In the genomic region with DNA sequence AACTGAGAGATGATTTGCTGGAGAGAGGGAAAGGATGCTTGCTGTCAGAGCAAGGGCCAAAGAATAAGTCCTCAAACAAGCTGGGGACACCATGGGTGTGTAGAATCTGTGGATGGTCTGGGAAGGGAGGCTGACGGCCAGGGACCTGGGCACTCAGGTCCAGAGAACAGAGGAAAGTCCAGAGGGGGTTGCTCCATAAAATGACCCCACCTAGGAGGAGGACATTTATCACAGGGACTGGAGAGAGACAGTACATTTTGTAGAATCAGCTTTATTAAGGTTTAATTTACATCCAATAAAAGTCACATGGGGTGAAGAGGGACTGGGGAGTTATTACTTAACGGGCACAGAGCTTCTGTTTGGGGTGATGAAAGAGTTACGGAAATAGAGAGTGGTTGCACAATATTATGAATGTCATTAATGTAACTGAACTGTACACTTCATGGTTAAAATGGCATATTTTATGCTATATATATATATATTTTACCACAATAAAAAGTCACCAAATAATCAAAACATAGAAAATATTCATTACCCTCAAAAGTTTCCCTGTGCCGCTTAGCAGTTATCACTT, we compare ENCODE assay signal across 18 cellular contexts.
DNase-seq lines count a peak whose midpoint lies in the region; ATAC-seq and TF ChIP-seq lines count a peak whose summit lies in the region.
"Had no signal": no experiment of that assay in that cellular context is flagged by ENCODE, and none has a peak within 500 bp of the region (broad histone marks: within the 10 kb centered on the region; RNA-seq: fewer than 3 reads in every experiment).

No MANE protein-coding gene starts in this region.

- peak overlapping the region; percentile 32 for H4K91ac ChIP-seq in H9 (ENCODE audit: insufficient read length, low read depth, low read length)

- H3K27ac Mint-ChIP-seq in H9: no peak overlapping the region
- H3K27ac Mint-ChIP-seq: CD4-positive, alpha-beta T cell; T-helper 1 cell treated with Interleukin-12 subunit alpha and Interleukin-12 subunit beta and Interleukin-4 antibody, amounts not matched to agents 30 μg/mL and 1 μg/mL, for 36 hours had no signal

- H3K9me3 Mint-ChIP-seq in H9: no peaks in the 10 kb centered on the region
- H3K9me3 Mint-ChIP-seq: CD4-positive, alpha-beta T cell; T-helper 1 cell treated with Interleukin-12 subunit alpha and Interleukin-12 subunit beta and Interleukin-4 antibody, amounts not matched to agents 30 μg/mL and 1 μg/mL, for 36 hours had no signal

- no peak overlapping the region for H3K4me2 ChIP-seq in H9 (ENCODE audit: insufficient read depth, insufficient read length, low read length)
- H3K4me2 ChIP-seq: KMS-11, SK-N-SH had no signal

- no peak overlapping the region for H4K5ac ChIP-seq in H9 (ENCODE audit: insufficient read length, low read depth, low read length)

- no peaks in the 10 kb centered on the region for H3K23me2 ChIP-seq in H9 (ENCODE audit: insufficient read length, low read depth, low read length, poor library complexity, severe bottlenecking)

- H3K4me3 Mint-ChIP-seq in H9: no peak overlapping the region
- H3K4me3 Mint-ChIP-seq: CD4-positive, alpha-beta T cell; T-helper 1 cell treated with Interleukin-12 subunit alpha and Interleukin-12 subunit beta and Interleukin-4 antibody, amounts not matched to agents 30 μg/mL and 1 μg/mL, for 36 hours had no signal

- TF ChIP-seq POLR2A in right lobe of liver (IDR thresholded peaks at IDR 0.05): no peak

- no peak overlapping the region for H4K8ac ChIP-seq in H9 (replicated peaks; ENCODE audit: insufficient read length, low read depth, low read length)

- H3T11ph ChIP-seq in H9 (ENCODE audit: low read length): no peak overlapping the region

- H3K18ac ChIP-seq in H9 (ENCODE audit: insufficient read length, low read depth, low read length): no peak overlapping the region

- no peak for DNase-seq in H9
- peak; percentile 82 for DNase-seq in MV-4-11 (lab: John Stamatoyannopoulos, UW)
- peak; percentile 52 for DNase-seq in SKM-1 treated with dmso at 0.1 percent for 144 hours (lab: John Stamatoyannopoulos, UW; ENCODE audit: unreplicated experiment)
- no peak for DNase-seq in right lobe of liver
- DNase-seq in activated naive CD4-positive, alpha-beta T cell treated with Interleukin-2 at 50 U/mL for 16 hours: no peak
- DNase-seq in amniotic stem cell (lab: John Stamatoyannopoulos, UW): no peak
- DNase-seq: ACHN; CD4-positive, alpha-beta T cell; DMS79 treated with DMSO at 0.1 percent for 48 hours; HCEC 1CT; NCI-H1417 treated with DMSO at 0.1 percent for 48 hours; NCI-H1930; NCI-H446; SK-N-SH had no signal

- H3K9me3 ChIP-seq in H9 (ENCODE audit: control insufficient read depth, low read depth, low read length): no peaks in the 10 kb centered on the region
- no peaks in the 10 kb centered on the region for H3K9me3 ChIP-seq in right lobe of liver
- H3K9me3 ChIP-seq: SK-N-SH had no signal

- no peak overlapping the region for H3K14ac ChIP-seq in H9 (ENCODE audit: insufficient read depth, low read length)

- H3K27me3 ChIP-seq in H9 (ENCODE audit: insufficient read depth, low read length): no peaks in the 10 kb centered on the region; the same call in 1 of the 2 replicates
- no peaks in the 10 kb centered on the region for H3K27me3 ChIP-seq in right lobe of liver

- TF ChIP-seq CTCF in H9 (conservative IDR thresholded peaks at IDR 0.05): no peak
- TF ChIP-seq CTCF in right lobe of liver (IDR thresholded peaks at IDR 0.05): no peak

- H3K79me2 ChIP-seq in H9 (ENCODE audit: insufficient read depth, low read length): no peaks in the 10 kb centered on the region

- no CpG with 5 or more reads among the region's 4 CpGs for WGBS in H9 (ENCODE audit: extremely low coverage, insufficient read length, low lambda C conversion rate)
- WGBS in right lobe of liver (ENCODE audit: insufficient coverage, low coverage, low lambda C conversion rate, missing lambda C conversion rate): 36% methylated on average over 4 of the region's 4 CpGs

- no peaks in the 10 kb centered on the region for H4K20me1 ChIP-seq in H9 (ENCODE audit: control insufficient read depth, insufficient read depth, insufficient read length)

- no peak overlapping the region for H3K4me3 ChIP-seq in right lobe of liver

- H2AFZ ChIP-seq in H9 (ENCODE audit: low read length): no peak overlapping the region

- H3K36me3 ChIP-seq in right lobe of liver: no peaks in the 10 kb centered on the region

- no peak overlapping the region for H2BK15ac ChIP-seq in H9 (ENCODE audit: low read depth, low read length)

- no peak overlapping the region for H3K9ac ChIP-seq in H9 (ENCODE audit: extremely low read depth, insufficient read length, low read length)
- H3K9ac ChIP-seq: KMS-11, SK-N-SH had no signal

- H2BK5ac ChIP-seq in H9 (ENCODE audit: insufficient read length, low read length): no peak overlapping the region

- H3K27me3 Mint-ChIP-seq in H9 (ENCODE audit: low read depth): peaks cover 7% of the 10 kb centered on the region

- no peak overlapping the region for H2BK12ac ChIP-seq in H9 (ENCODE audit: insufficient read length, low read depth, low read length)

- intact Hi-C loops in right lobe of liver (cut with DNase I): no loop called here

- no peak overlapping the region for H3K56ac ChIP-seq in H9 (ENCODE audit: insufficient read length, low read depth, low read length)

- no peaks in the 10 kb centered on the region for H3K36me3 Mint-ChIP-seq in H9 (ENCODE audit: insufficient read depth in 1 of 3, low read depth in 3 of 3)

- H3K4me1 Mint-ChIP-seq in H9: peaks cover 0 to 4% of the 10 kb centered on the region in 2 experiments; a peak in 2 of 4 replicates

- no peak overlapping the region for H3K23ac ChIP-seq in H9 (ENCODE audit: insufficient read length, low read depth, low read length)

- H3K79me1 ChIP-seq in H9 (ENCODE audit: insufficient read depth, low read depth, low read length, poor library complexity, severe bottlenecking): no peaks in the 10 kb centered on the region

- H3K4me1 ChIP-seq in H9 (ENCODE audit: insufficient read depth, low read length) (no peaks in the 10 kb centered on the region), right lobe of liver (peaks cover 0 to 20% (median 3%) of the 10 kb centered on the region in 4 donors)

- no peak overlapping the region for H2BK120ac ChIP-seq in H9 (ENCODE audit: low read depth, low read length, poor library complexity, severe bottlenecking)

- no peak overlapping the region for H3K4ac ChIP-seq in H9 (ENCODE audit: low read depth, low read length)

- ATAC-seq in right lobe of liver (peak; percentile 7 to 46 (median 14)), HG03175 (IDR thresholded peaks at IDR 0.05; ENCODE audit: unreplicated experiment) (no peak)
- ATAC-seq: Panc1 had no signal

- H3K27ac ChIP-seq in H9 (ENCODE audit: insufficient read length, low read depth, low read length) (no peak overlapping the region), right lobe of liver (no peak overlapping the region)
- H3K27ac ChIP-seq: KMS-11 had no signal

- no peak overlapping the region for H2AK5ac ChIP-seq in H9 (ENCODE audit: insufficient read length, low read length)

- H2BK20ac ChIP-seq in H9 (ENCODE audit: low read depth, low read length, poor library complexity, severe bottlenecking): no peak overlapping the region

Comparison
In these comparisons a context has a peak if more than half of its experiments do, and no peak if none do; other contexts are left out.
1. DNase-seq: peak in MV-4-11 (single experiment) and SKM-1 treated with dmso at 0.1 percent for 144 hours (single experiment); none in H9 (single experiment), right lobe of liver (0 of 3), activated naive CD4-positive, alpha-beta T cell treated with Interleukin-2 at 50 U/mL for 16 hours (single experiment) and amniotic stem cell (single experiment).